8 cellular contexts compared by ENCODE assay signal in the genomic region with DNA sequence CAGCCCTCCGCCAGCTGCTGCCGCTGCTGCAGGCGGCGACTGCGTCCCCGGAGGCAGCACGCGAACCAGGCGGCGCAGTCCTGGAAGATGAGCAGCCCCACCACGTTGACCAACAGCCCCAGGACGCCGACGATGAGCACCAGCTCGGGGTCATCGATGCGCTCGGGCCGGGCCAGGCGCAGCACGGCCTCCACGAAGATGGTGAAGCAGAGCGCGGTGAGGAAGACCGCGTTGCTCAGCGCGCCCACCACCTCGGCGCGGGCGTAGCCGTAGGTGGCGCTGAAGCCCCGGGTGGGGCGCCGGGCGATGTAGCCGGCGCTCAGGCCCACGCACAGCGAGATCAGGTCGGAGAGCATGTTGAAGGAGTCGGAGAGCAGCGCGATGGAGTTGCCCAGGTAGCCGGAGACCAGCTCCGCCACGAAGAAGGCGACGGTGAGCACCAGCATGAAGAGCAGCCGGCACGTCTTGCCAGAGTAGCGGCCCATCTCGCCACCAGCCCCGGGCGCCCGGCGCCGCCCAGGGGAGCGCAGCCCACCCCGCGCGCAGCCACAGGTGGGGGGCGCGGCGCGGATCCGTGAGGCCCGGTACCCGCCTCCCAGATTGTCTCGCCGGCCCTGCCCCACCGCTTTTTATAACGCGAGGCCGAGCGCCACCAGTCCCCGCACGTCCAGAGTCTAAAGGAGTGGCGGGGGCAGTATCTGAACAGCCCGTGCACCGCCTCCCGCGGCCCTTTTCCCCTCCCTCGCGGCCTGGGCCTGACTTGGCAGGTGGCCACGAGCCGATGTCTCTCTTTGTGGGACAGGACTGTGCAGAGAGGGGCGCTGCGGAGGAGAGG. TPM values are rescaled to one million over a fixed set of nuclear protein-coding genes. Genes with fewer than 3 reads are reported as not detected.
A peak's percentile ranks its signal among the peaks of the same experiment; 100 is the strongest.
DNase-seq lines count a peak whose midpoint lies in the region; ATAC-seq, FAIRE-seq and TF ChIP-seq lines count a peak whose summit lies in the region.

A gene (minus strand): TSS at position 602 of the 835 bp plus-strand sequence. CDS start 117 bp downstream, at position 485.

- CTCF ChIA-PET in RWPE1 (lab: Yijun Ruan, JAX), result interaction anchor here (0.5 kb wide), 1 partner anchor 630 kb away, joined by 5 read pairs; no protein-coding TSS in a partner anchor

- FAIRE-seq in pancreas (lab: Jason Lieb, UNC), result no peak

- peak; percentile 31 for DNase-seq in NCI-H1436 (lab: John Stamatoyannopoulos, UW)
- DNase-seq in NCI-H1436 treated with DMSO at 0.1 percent for 48 hours (lab: John Stamatoyannopoulos, UW), result no peak
- DNase-seq in activated T-cell treated with anti-CD3 and anti-CD28 coated beads, Interleukin-2, amount 50 U/mL, for 48 hours, result peak; percentile 22 to 23
- peak; percentile 11 to 19 for DNase-seq in heart right ventricle
- DNase-seq in pancreas, result peak in 4 of 6 donors; percentile 19 to 71 (median 59)
- DNase-seq in HCEC 1CT, result no peak
- DNase-seq in RWPE1 (ENCODE audit: low spot score), result no peak

- H3K9me3 ChIP-seq in heart right ventricle (no peaks in the 10 kb centered on the region), pancreas (no peaks in the 10 kb centered on the region)

- H3K27ac ChIP-seq in heart right ventricle (no peak within 1 kb of the TSS), pancreas (no peak within 1 kb of the TSS), RWPE1 (no peak within 1 kb of the TSS)

- H3K4me3 ChIP-seq in heart right ventricle (peak within 1 kb of the TSS; percentile 20 to 57 (median 48)), pancreas (peak within 1 kb of the TSS; percentile 28 to 44 (median 36))

- ATAC-seq in HG03354 (IDR thresholded peaks at IDR 0.05; ENCODE audit: poor library complexity, severe bottlenecking, unreplicated experiment), result peak; percentile 56
- peak in 7 of 8 donors; percentile 20 to 64 (median 48) for ATAC-seq in heart right ventricle
- peak; percentile 67 to 86 (median 76) for ATAC-seq in pancreas

- peaks cover 0 to 49% (median 40%) of the 10 kb centered on the region in 7 donors for H3K27me3 ChIP-seq in heart right ventricle
- no peaks in the 10 kb centered on the region for H3K27me3 ChIP-seq in pancreas

- WGBS in heart right ventricle, 2 donors, result 1% methylated on average over 83 to 91 of the region's 91 CpGs
- 0 to 2% methylated on average over 80 to 91 of the region's 91 CpGs for WGBS in pancreas, 2 donors

- POLR2A ChIA-PET in RWPE1 (lab: Yijun Ruan, JAX; ENCODE audit: low non-redundant PET), result no interaction called here

- no peak for TF ChIP-seq CTCF in heart right ventricle (IDR thresholded peaks at IDR 0.05)
- no peak for TF ChIP-seq CTCF in pancreas (IDR thresholded peaks at IDR 0.05)
- TF ChIP-seq CTCF in RWPE1 (conservative IDR thresholded peaks at IDR 0.05; ENCODE audit: low read depth), result no peak

- intact Hi-C loops in heart right ventricle (cut with DNase I), result no loop called here
- intact Hi-C loops in pancreas (cut with DNase I), result no loop called here

- H3K36me3 ChIP-seq in heart right ventricle (no peaks in the 10 kb centered on the region), pancreas (no peaks in the 10 kb centered on the region)

- H3K4me1 ChIP-seq in heart right ventricle, result peaks cover 0 to 15% (median 10%) of the 10 kb centered on the region in 9 donors
- no peaks in the 10 kb centered on the region for H3K4me1 ChIP-seq in pancreas

RNA-seq across cellular contexts. Expression of the gene that starts here (rescaled TPM):
- total RNA-seq in heart right ventricle, result under 1 TPM in 7 of 10 donors, not detected in 3; 0.15 to 0.56 (median 0.25) TPM
- polyA plus RNA-seq in heart right ventricle, result under 1 TPM in 1 of 2 donors, not detected in 1; 0.22 TPM
- total RNA-seq in pancreas, result under 1 TPM in 3 of 6 donors, not detected in 3; 0.09 to 0.41 (median 0.16) TPM
- polyA plus RNA-seq in pancreas, result under 1 TPM; 0.09 to 0.11 TPM

Comparison
In these comparisons a context has a peak if more than half of its experiments do, and no peak if none do; other contexts are left out.
1. DNase-seq: peak in NCI-H1436 (single experiment) and activated T-cell treated with anti-CD3 and anti-CD28 coated beads, Interleukin-2, amount 50 U/mL, for 48 hours (2 of 2); none in NCI-H1436 treated with DMSO at 0.1 percent for 48 hours (single experiment), HCEC 1CT (single experiment) and RWPE1 (single experiment).
2. Peak in DNase-seq, ATAC-seq and H3K4me3 ChIP-seq in heart right ventricle; RNA of the gene not detected or under 1 TPM.
3. Peak in DNase-seq, ATAC-seq and H3K4me3 ChIP-seq in pancreas; RNA of the gene not detected or under 1 TPM.
4. Peak in every context shown above with its lines, with median percentiles within 50 percentile points of each other: ATAC-seq.